ENCODE assay signal across 1 cellular context in the genomic region with DNA sequence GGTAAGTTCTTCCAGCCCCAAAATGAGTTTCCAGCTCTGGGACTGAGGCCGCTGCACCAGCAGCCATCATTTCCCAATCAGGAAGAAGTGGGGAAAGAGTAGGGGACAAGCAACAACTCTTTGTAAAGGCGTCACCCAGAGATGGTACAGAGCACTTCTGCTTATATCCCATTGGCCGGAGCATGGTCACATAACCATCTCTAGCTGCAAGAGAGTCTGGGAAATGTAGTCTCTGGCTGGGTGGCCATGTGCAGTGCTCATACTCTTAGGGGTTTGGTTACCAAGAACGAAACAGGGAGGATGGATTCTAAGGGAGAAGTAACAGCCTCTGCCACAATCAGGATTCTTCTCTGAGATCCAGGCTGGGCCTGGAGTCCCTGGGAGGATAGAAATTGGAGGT.
TF ChIP-seq lines count a peak whose summit lies in the region.

No MANE protein-coding gene starts in this region.

TF ChIP-seq in HepG2, 621 proteins besides CTCF, POLR2A, EP300 and RAD21:
- TF ChIP-seq ZNF143 (CRISPR knock-in tag; IDR thresholded peaks at IDR 0.05) (peak; percentile 69; the same call in 1 of the 2 replicates), THAP11 (CRISPR knock-in tag; IDR thresholded peaks at IDR 0.05) (peak; percentile 60), SMAD1 (CRISPR knock-in tag; IDR thresholded peaks at IDR 0.05; ENCODE audit: borderline replicate concordance, low read depth) (no peak)
